In genomic region chr9:86563350-86563749, GRCh38 we compare ENCODE assay signal across 18 cellular contexts.
DNase-seq lines count a peak whose midpoint lies in the region; ATAC-seq, FAIRE-seq and TF ChIP-seq lines count a peak whose summit lies in the region.
"Had no signal": no experiment of that assay in that cellular context is flagged by ENCODE, and none has a peak within 500 bp of the region (broad histone marks: within the 10 kb centered on the region; RNA-seq: fewer than 3 reads in every experiment).

No MANE protein-coding gene starts in this region.

- no peak for TF ChIP-seq CTCF in foreskin keratinocyte (conservative IDR thresholded peaks at IDR 0.05)

- peaks cover 10% of the 10 kb centered on the region for H3K4me1 ChIP-seq in adipocyte (ENCODE audit: control insufficient read depth, insufficient read depth, low read length)
- peaks cover 17% of the 10 kb centered on the region for H3K4me1 ChIP-seq in foreskin keratinocyte

- no peak for FAIRE-seq in urothelium cell line (lab: Jason Lieb, UNC)
- FAIRE-seq: HepG2 had no signal

- peak; percentile 74 for DNase-seq in HCEC 1CT
- DNase-seq in adipocyte (ENCODE audit: low read depth), result peak; percentile 57
- DNase-seq in foreskin keratinocyte, result peak; percentile 54 to 72
- peak; percentile 27 for DNase-seq in urothelium cell line (ENCODE audit: low spot score)
- DNase-seq in DMS53 (lab: John Stamatoyannopoulos, UW), result no peak
- DNase-seq: activated CD4-positive, alpha-beta memory T cell treated with anti-CD3 and anti-CD28 coated beads for 36 hours; anterior cingulate cortex; CD4-positive, alpha-beta memory T cell; glutamatergic neuron; islet precursor cell; NCI-H1048; NCI-H2171 treated with DMSO at 0.1 percent for 48 hours; SIG-M5; stimulated activated CD4-positive, alpha-beta T cell treated with anti-CD3 and anti-CD28 coated beads, Interleukin-15, amount 100 ng/mL, for 24 hours; substantia nigra had no signal

- no peak overlapping the region for H3K4me3 ChIP-seq in adipocyte (ENCODE audit: low read length)

- H3K27ac ChIP-seq in foreskin keratinocyte, result peak overlapping the region; percentile 74

- no peaks in the 10 kb centered on the region for H3K27me3 ChIP-seq in adipocyte (replicated peaks; ENCODE audit: control insufficient read depth, insufficient read depth, low read length)
- no peaks in the 10 kb centered on the region for H3K27me3 ChIP-seq in foreskin keratinocyte

- peak; percentile 78 for ATAC-seq in foreskin keratinocyte
- no peak for ATAC-seq in GM18511 (IDR thresholded peaks at IDR 0.05; ENCODE audit: unreplicated experiment)
- no peak for ATAC-seq in HG03442 (IDR thresholded peaks at IDR 0.05; ENCODE audit: unreplicated experiment)
- ATAC-seq: HepG2 had no signal

- no peaks in the 10 kb centered on the region for H3K36me3 ChIP-seq in adipocyte (ENCODE audit: control insufficient read depth, insufficient read depth, low read length, severe bottlenecking)

- peaks cover 5% of the 10 kb centered on the region for H3K9me3 ChIP-seq in adipocyte (ENCODE audit: control insufficient read depth, low read length)

- no peak overlapping the region for H3K9ac ChIP-seq in adipocyte (ENCODE audit: low read length)
